Comparison of ENCODE assay signal across 8 cellular contexts in genomic region chr1:246931549-246932365, GRCh38. TPM values are rescaled to one million over a fixed set of nuclear protein-coding genes. Genes with fewer than 3 reads are reported as not detected.
DNase-seq lines count a peak whose midpoint lies in the region; ATAC-seq and TF ChIP-seq lines count a peak whose summit lies in the region.

A gene with protein sequence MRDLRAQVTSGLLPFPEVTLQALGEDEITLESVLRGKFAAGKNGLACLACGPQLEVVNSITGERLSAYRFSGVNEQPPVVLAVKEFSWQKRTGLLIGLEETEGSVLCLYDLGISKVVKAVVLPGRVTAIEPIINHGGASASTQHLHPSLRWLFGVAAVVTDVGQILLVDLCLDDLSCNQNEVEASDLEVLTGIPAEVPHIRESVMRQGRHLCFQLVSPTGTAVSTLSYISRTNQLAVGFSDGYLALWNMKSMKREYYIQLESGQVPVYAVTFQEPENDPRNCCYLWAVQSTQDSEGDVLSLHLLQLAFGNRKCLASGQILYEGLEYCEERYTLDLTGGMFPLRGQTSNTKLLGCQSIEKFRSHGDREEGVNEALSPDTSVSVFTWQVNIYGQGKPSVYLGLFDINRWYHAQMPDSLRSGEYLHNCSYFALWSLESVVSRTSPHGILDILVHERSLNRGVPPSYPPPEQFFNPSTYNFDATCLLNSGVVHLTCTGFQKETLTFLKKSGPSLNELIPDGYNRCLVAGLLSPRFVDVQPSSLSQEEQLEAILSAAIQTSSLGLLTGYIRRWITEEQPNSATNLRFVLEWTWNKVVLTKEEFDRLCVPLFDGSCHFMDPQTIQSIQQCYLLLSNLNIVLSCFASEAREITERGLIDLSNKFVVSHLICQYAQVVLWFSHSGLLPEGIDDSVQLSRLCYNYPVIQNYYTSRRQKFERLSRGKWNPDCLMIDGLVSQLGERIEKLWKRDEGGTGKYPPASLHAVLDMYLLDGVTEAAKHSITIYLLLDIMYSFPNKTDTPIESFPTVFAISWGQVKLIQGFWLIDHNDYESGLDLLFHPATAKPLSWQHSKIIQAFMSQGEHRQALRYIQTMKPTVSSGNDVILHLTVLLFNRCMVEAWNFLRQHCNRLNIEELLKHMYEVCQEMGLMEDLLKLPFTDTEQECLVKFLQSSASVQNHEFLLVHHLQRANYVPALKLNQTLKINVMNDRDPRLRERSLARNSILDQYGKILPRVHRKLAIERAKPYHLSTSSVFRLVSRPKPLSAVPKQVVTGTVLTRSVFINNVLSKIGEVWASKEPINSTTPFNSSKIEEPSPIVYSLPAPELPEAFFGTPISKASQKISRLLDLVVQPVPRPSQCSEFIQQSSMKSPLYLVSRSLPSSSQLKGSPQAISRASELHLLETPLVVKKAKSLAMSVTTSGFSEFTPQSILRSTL (N-terminal part only) (minus strand): TSS chr1:246931948. CDS start chr1:246918370, 13,578 bp downstream.

- ATAC-seq in GM19372 (IDR thresholded peaks at IDR 0.05; ENCODE audit: low read depth, unreplicated experiment) (peak; percentile 83), HG03558 (IDR thresholded peaks at IDR 0.05; ENCODE audit: extremely low read depth, unreplicated experiment) (peak; percentile 83), left lung (peak; percentile 98)

- H3K36me3 ChIP-seq in left lung, result peaks cover 0 to 13% of the 10 kb centered on the region in 2 donors

- no peaks in the 10 kb centered on the region for H3K27me3 ChIP-seq in left lung

- peak in 1 of 2 donors; percentile 12 for TF ChIP-seq CTCF in left lung (IDR thresholded peaks at IDR 0.05)

- peaks cover 44% of the 10 kb centered on the region for H3K36me3 Mint-ChIP-seq in dendritic cell treated with granulocyte-macrophage colony-stimulating factor and Interleukin-4, amounts not matched to agents 40 ng/mL and 50 ng/mL, for 4 days (ENCODE audit: low read depth)

- H3K9me3 ChIP-seq in left lung, result no peaks in the 10 kb centered on the region

- peak within 1 kb of the TSS; percentile 98 for H3K27ac Mint-ChIP-seq in dendritic cell treated with granulocyte-macrophage colony-stimulating factor and Interleukin-4, amounts not matched to agents 40 ng/mL and 50 ng/mL, for 4 days

- peak within 1 kb of the TSS; percentile 97 for H3K4me3 Mint-ChIP-seq in dendritic cell treated with granulocyte-macrophage colony-stimulating factor and Interleukin-4, amounts not matched to agents 40 ng/mL and 50 ng/mL, for 4 days

- H3K27me3 Mint-ChIP-seq in dendritic cell treated with granulocyte-macrophage colony-stimulating factor and Interleukin-4, amounts not matched to agents 40 ng/mL and 50 ng/mL, for 4 days, result no peaks in the 10 kb centered on the region

- H3K9me3 Mint-ChIP-seq in dendritic cell treated with granulocyte-macrophage colony-stimulating factor and Interleukin-4, amounts not matched to agents 40 ng/mL and 50 ng/mL, for 4 days, result no peaks in the 10 kb centered on the region

- H3K4me1 ChIP-seq in left lung, result peaks cover 11 to 30% of the 10 kb centered on the region in 2 donors

- H3K27ac ChIP-seq in left lung, result peak within 1 kb of the TSS; percentile 94 to 97

- peaks cover 34% of the 10 kb centered on the region for H3K4me1 Mint-ChIP-seq in dendritic cell treated with granulocyte-macrophage colony-stimulating factor and Interleukin-4, amounts not matched to agents 40 ng/mL and 50 ng/mL, for 4 days (ENCODE audit: low read depth)

- H3K4me3 ChIP-seq in left lung, result peak within 1 kb of the TSS; percentile 72 to 77

- intact Hi-C loops in dendritic cell treated with granulocyte-macrophage colony-stimulating factor and Interleukin-4, amounts not matched to agents 40 ng/mL and 50 ng/mL, for 4 days (cut with micrococcal nuclease), result loop anchor here (1.0 kb wide), 2 partner anchors 29 to 40 kb away; no protein-coding TSS in a partner anchor
- intact Hi-C loops in left lung (cut with DNase I), result no loop called here

- DNase-seq in C1 segment of cervical spinal cord (lab: John Stamatoyannopoulos, UW) (peak; percentile 84 to 99 (median 93)), NCI-H748 treated with DMSO at 0.1 percent for 48 hours (lab: John Stamatoyannopoulos, UW) (peak; percentile 90), left lung (peak; percentile 98)
- DNase-seq in activated CD4-positive, alpha-beta T cell treated with anti-CD3 and anti-CD28 coated beads, Interleukin-2, amount 50 U/mL, for 24 hours (ENCODE audit: low read depth in 1 of 2, low spot score in 1 of 2), result peak; percentile 89 to 94
- DNase-seq in stimulated activated CD4-positive, alpha-beta T cell treated with anti-CD3 and anti-CD28 coated beads, Interleukin-2, amount 100 ng/mL, for 48 hours, result peak; percentile 89 to 90

RNA-seq across cellular contexts. Expression of the gene that starts here (rescaled TPM):
- 10 to 100 TPM; 22.4 to 30.8 TPM for total RNA-seq in left lung

Comparison
In these comparisons a context has a peak if more than half of its experiments do, and no peak if none do; other contexts are left out.
1. Peak in every context shown above with its lines: DNase-seq, ATAC-seq, H3K4me3 ChIP-seq and H3K27ac ChIP-seq.